2 cellular contexts compared by ENCODE assay signal in the genomic region with DNA sequence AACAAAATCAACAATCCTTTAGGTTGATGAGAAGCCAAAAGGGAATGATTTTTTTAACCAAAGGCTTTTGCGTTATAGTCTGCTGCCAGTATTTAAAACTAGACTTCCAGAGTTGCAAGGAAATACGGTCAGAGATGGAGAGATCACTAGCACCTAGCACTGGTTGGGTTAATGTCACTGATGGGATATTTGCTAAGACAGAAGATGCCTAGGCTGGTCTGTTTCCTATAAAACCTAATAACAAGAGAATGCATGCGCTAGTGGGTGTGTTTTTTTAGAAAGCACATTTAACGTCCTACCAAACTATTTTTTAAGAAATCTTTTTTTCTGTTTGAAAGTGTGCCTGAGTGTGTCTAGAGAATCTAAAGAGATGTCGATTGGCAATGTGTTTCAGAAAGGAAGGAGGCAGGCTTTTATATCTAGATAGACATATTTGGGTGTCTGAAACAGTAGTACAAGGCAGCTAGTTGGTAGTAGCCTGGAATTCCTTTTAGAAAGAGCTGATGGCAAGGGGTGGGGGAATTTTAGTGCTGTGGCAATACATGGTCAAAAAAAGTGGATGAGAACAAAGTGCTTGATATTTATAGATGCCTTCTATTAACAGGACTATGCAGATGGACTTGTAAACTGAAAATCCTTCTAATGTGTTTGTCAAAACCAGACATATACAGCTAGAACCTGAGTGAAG.
A peak's percentile ranks its signal among the peaks of the same experiment; 100 is the strongest.
TF ChIP-seq lines count a peak whose summit lies in the region.

No MANE protein-coding gene starts in this region.

TF ChIP-seq in SK-N-SH treated with all-trans-retinoic acid at 6 μM for 48 hours, 23 proteins besides CTCF, POLR2A, EP300 and RAD21 (continued from another document):
- TF ChIP-seq, protein P1, sequence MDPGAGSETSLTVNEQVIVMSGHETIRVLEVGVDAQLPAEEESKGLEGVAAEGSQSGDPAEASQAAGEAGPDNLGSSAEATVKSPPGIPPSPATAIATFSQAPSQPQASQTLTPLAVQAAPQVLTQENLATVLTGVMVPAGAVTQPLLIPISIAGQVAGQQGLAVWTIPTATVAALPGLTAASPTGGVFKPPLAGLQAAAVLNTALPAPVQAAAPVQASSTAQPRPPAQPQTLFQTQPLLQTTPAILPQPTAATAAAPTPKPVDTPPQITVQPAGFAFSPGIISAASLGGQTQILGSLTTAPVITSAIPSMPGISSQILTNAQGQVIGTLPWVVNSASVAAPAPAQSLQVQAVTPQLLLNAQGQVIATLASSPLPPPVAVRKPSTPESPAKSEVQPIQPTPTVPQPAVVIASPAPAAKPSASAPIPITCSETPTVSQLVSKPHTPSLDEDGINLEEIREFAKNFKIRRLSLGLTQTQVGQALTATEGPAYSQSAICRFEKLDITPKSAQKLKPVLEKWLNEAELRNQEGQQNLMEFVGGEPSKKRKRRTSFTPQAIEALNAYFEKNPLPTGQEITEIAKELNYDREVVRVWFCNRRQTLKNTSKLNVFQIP (CRISPR knock-in tag; IDR thresholded peaks at IDR 0.05; ENCODE audit: borderline replicate concordance, low read depth): peak; percentile 15; the same call in 1 of the 2 replicates
- TF ChIP-seq CSDC2 (CRISPR knock-in tag; IDR thresholded peaks at IDR 0.05) (peak; percentile 10; the same call in 1 of the 2 replicates), ESRRG (CRISPR knock-in tag; IDR thresholded peaks at IDR 0.05) (no peak), TOX (CRISPR knock-in tag; IDR thresholded peaks at IDR 0.05; ENCODE audit: borderline replicate concordance) (no peak), RARB (CRISPR knock-in tag; IDR thresholded peaks at IDR 0.05) (0 out of 2 replicates have a peak, but pooled peaks have one; percentile 4), TSHZ2 (CRISPR knock-in tag; IDR thresholded peaks at IDR 0.05) (no peak)

TF ChIP-seq in neural cell, 6 proteins besides CTCF, POLR2A, EP300 and RAD21:
- TF ChIP-seq REST (IDR thresholded peaks at IDR 0.05; ENCODE audit: borderline replicate concordance) (no peak), SMC3 (conservative IDR thresholded peaks at IDR 0.05; ENCODE audit: poor library complexity) (no peak), MXI1 (conservative IDR thresholded peaks at IDR 0.05; ENCODE audit: poor library complexity, severe bottlenecking) (no peak), TAF1 (IDR thresholded peaks at IDR 0.05; ENCODE audit: low read depth) (no peak), POLR2AphosphoS5 (IDR thresholded peaks at IDR 0.05) (no peak), EZH2 (IDR thresholded peaks at IDR 0.05; ENCODE audit: borderline replicate concordance, insufficient read depth, low read length, poor library complexity, severe bottlenecking) (no peak)
